ENCODE assay signal across 27 cellular contexts in the genomic region with DNA sequence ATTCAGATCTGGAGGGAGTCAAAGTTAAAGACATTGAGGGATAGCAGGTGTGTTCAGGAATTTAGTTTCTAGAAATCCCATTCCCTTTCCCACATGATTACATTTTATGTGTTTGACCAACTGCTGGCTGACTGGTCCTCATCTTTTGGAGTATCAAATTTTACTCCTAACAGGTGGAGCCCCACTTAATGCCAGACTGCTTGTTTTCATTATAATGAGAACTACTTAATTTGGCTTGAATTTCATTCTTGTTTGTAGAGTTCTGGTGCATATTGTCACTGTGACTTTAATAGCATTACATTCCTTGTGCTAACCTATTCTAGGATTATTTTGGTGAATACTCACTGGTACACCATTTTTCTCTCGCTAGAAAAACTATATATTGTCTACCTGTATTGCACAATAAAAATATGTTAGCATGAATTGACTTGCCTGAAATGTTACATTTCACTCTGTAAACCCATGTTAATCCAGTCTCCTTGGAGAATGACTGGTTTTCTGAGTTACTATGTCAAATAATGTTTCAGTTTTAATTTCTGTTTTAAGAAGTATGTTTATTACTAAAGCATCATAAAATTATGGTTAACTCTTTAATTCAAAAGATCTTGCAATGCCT.
DNase-seq lines count a peak whose midpoint lies in the region; ATAC-seq and TF ChIP-seq lines count a peak whose summit lies in the region.
"Had no signal": no experiment of that assay in that cellular context is flagged by ENCODE, and none has a peak within 500 bp of the region (broad histone marks: within the 10 kb centered on the region; RNA-seq: fewer than 3 reads in every experiment).

No MANE protein-coding gene starts in this region.

- H3K27me3 ChIP-seq in RWPE2 (ENCODE audit: insufficient read depth, poor library complexity, severe bottlenecking) (no peaks in the 10 kb centered on the region), gastroesophageal sphincter (no peaks in the 10 kb centered on the region)
- H3K27me3 ChIP-seq in CD8-positive, alpha-beta memory T cell (ENCODE audit: insufficient read depth, low read length, poor library complexity, severe bottlenecking) = no peaks in the 10 kb centered on the region
- H3K27me3 ChIP-seq: foreskin keratinocyte, spleen had no signal

- no peak for TF ChIP-seq EP300 in gastroesophageal sphincter (IDR thresholded peaks at IDR 0.05)

- H3K27ac Mint-ChIP-seq in CD8-positive, alpha-beta memory T cell = no peak overlapping the region
- H3K27ac Mint-ChIP-seq: activated naive CD4-positive, alpha-beta T cell treated with anti-CD3 and anti-CD28 coated beads, Interleukin-2, amount 50 U/mL, for 24 hours; CD4-positive, alpha-beta T cell had no signal

- no peak overlapping the region for H3K4me3 Mint-ChIP-seq in CD8-positive, alpha-beta memory T cell
- H3K4me3 Mint-ChIP-seq: activated naive CD4-positive, alpha-beta T cell treated with anti-CD3 and anti-CD28 coated beads, Interleukin-2, amount 50 U/mL, for 24 hours; CD4-positive, alpha-beta T cell had no signal

- H3K27ac ChIP-seq in RWPE2 (ENCODE audit: poor library complexity, severe bottlenecking) = peak overlapping the region; percentile 65
- peak overlapping the region; percentile 59 to 74 (median 68) for H3K27ac ChIP-seq in gastroesophageal sphincter
- H3K27ac ChIP-seq in CD8-positive, alpha-beta memory T cell (ENCODE audit: low read depth, low read length) = no peak overlapping the region
- H3K27ac ChIP-seq: foreskin keratinocyte, KMS-11, spleen, thoracic aorta had no signal

- H3K4me3 ChIP-seq in RWPE2 (ENCODE audit: severe bottlenecking) (no peak overlapping the region), gastroesophageal sphincter (no peak overlapping the region), foreskin fibroblast (ENCODE audit: low read depth in 1 of 2, low read length in 2 of 2) (no peak overlapping the region)
- no peak overlapping the region for H3K4me3 ChIP-seq in CD8-positive, alpha-beta memory T cell (ENCODE audit: low read length)
- H3K4me3 ChIP-seq: GM12878, spleen, thoracic aorta had no signal

- POLR2A ChIA-PET in CD8-positive, alpha-beta memory T cell (lab: Charles Lee) = no interaction called here

- no peak for TF ChIP-seq CTCF in RWPE2 (IDR thresholded peaks at IDR 0.05; ENCODE audit: poor library complexity, severe bottlenecking)
- no peak for TF ChIP-seq CTCF in gastroesophageal sphincter (IDR thresholded peaks at IDR 0.05)
- no peak for TF ChIP-seq CTCF in foreskin fibroblast (IDR thresholded peaks at IDR 0.05; ENCODE audit: low read depth, low read length)

- peaks cover 0 to 4% of the 10 kb centered on the region in 2 donors for H3K27me3 Mint-ChIP-seq in CD8-positive, alpha-beta memory T cell
- H3K27me3 Mint-ChIP-seq: activated naive CD4-positive, alpha-beta T cell treated with anti-CD3 and anti-CD28 coated beads, Interleukin-2, amount 50 U/mL, for 24 hours; CD4-positive, alpha-beta T cell had no signal

- DNase-seq in DMS 273 treated with DMSO at 0.1 percent for 48 hours (lab: John Stamatoyannopoulos, UW) (peak; percentile 32), NCI-H2029 (lab: John Stamatoyannopoulos, UW) (peak; percentile 13), RWPE2 (ENCODE audit: low spot score) (no peak), foreskin fibroblast (no peak), AG08395 (ENCODE audit: low spot score) (no peak)
- DNase-seq in CD8-positive, alpha-beta memory T cell = no peak
- DNase-seq: activated CD4-positive, alpha-beta T cell treated with anti-CD3 and anti-CD28 coated beads for 4 hours; anterior cingulate cortex; CD4-positive, alpha-beta T cell; central memory CD4-positive, alpha-beta T cell; DMS53; HCEC 1CT; hippocampal formation; NCI-H2081; NCI-H774; PC-3; SHP77 treated with DMSO at 0.1 percent for 48 hours; spleen; stimulated activated CD4-positive, alpha-beta T cell treated with anti-CD3 and anti-CD28 coated beads, Interleukin-4, amount 100 ng/mL, for 24 hours; stimulated activated naive CD4-positive, alpha-beta T cell treated with Interleukin-2 at 50 U/mL for 16 hours had no signal

- H3K4me1 ChIP-seq in RWPE2 (ENCODE audit: insufficient read depth, poor library complexity, severe bottlenecking) (peaks cover 41% of the 10 kb centered on the region), gastroesophageal sphincter (peaks cover 6 to 78% (median 17%) of the 10 kb centered on the region in 3 donors)
- H3K4me1 ChIP-seq in CD8-positive, alpha-beta memory T cell (ENCODE audit: insufficient read depth, low read length) = no peaks in the 10 kb centered on the region

- no peak for TF ChIP-seq POLR2A in gastroesophageal sphincter (IDR thresholded peaks at IDR 0.05)

- CTCF ChIA-PET in CD8-positive, alpha-beta memory T cell (lab: Charles Lee) = no interaction called here

- no peaks in the 10 kb centered on the region for H3K4me1 Mint-ChIP-seq in CD8-positive, alpha-beta memory T cell
- H3K4me1 Mint-ChIP-seq: activated naive CD4-positive, alpha-beta T cell treated with anti-CD3 and anti-CD28 coated beads, Interleukin-2, amount 50 U/mL, for 24 hours had no signal

- H3K9me3 Mint-ChIP-seq in CD8-positive, alpha-beta memory T cell = no peaks in the 10 kb centered on the region
- H3K9me3 Mint-ChIP-seq: activated naive CD4-positive, alpha-beta T cell treated with anti-CD3 and anti-CD28 coated beads, Interleukin-2, amount 50 U/mL, for 24 hours; CD4-positive, alpha-beta T cell had no signal

- WGBS in gastroesophageal sphincter (ENCODE audit: low coverage in 1 of 2), 2 donors = 65 to 100% methylated on average over 1 of the region's 1 CpG

- H3K36me3 Mint-ChIP-seq in CD8-positive, alpha-beta memory T cell = no peaks in the 10 kb centered on the region
- H3K36me3 Mint-ChIP-seq: activated naive CD4-positive, alpha-beta T cell treated with anti-CD3 and anti-CD28 coated beads, Interleukin-2, amount 50 U/mL, for 24 hours had no signal

- no peaks in the 10 kb centered on the region for H3K9me3 ChIP-seq in RWPE2 (ENCODE audit: severe bottlenecking)
- H3K9me3 ChIP-seq in gastroesophageal sphincter = no peaks in the 10 kb centered on the region
- no peaks in the 10 kb centered on the region for H3K9me3 ChIP-seq in CD8-positive, alpha-beta memory T cell (ENCODE audit: low read length)
- H3K9me3 ChIP-seq: spleen, thoracic aorta had no signal

- ATAC-seq in RWPE2 (ENCODE audit: low read depth) (peak; percentile 41; the same call in 1 of the 3 replicates), gastroesophageal sphincter (no peak), HG03135 (IDR thresholded peaks at IDR 0.05; ENCODE audit: unreplicated experiment) (no peak)
- ATAC-seq: foreskin keratinocyte, GM12878, PC-3 had no signal

- H3K36me3 ChIP-seq in RWPE2 (ENCODE audit: low read depth) (peaks cover 10% of the 10 kb centered on the region), gastroesophageal sphincter (no peaks in the 10 kb centered on the region)
- no peaks in the 10 kb centered on the region for H3K36me3 ChIP-seq in CD8-positive, alpha-beta memory T cell (ENCODE audit: insufficient read depth, low read length)
- H3K36me3 ChIP-seq: spleen, thoracic aorta had no signal

Comparison
In these comparisons a context has a peak if more than half of its experiments do, and no peak if none do; other contexts are left out.
1. DNase-seq: peak in DMS 273 treated with DMSO at 0.1 percent for 48 hours (single experiment) and NCI-H2029 (single experiment); none in RWPE2 (single experiment), foreskin fibroblast (0 of 2), CD8-positive, alpha-beta memory T cell (0 of 5) and AG08395 (single experiment).